Comparison of ENCODE assay signal across 1 cellular context in genomic region chr5:61408476-61409168, GRCh38.
TF ChIP-seq lines count a peak whose summit lies in the region.

No MANE protein-coding gene starts in this region.

TF ChIP-seq in HEK293, 187 proteins besides CTCF, POLR2A, EP300 and RAD21 (continued from another document and continues in another):
- peak; percentile 34; the same call in 1 of the 2 replicates for TF ChIP-seq PRDM4 (tag by site-specific recombination; IDR thresholded peaks at IDR 0.05)
- TF ChIP-seq, protein P1, sequence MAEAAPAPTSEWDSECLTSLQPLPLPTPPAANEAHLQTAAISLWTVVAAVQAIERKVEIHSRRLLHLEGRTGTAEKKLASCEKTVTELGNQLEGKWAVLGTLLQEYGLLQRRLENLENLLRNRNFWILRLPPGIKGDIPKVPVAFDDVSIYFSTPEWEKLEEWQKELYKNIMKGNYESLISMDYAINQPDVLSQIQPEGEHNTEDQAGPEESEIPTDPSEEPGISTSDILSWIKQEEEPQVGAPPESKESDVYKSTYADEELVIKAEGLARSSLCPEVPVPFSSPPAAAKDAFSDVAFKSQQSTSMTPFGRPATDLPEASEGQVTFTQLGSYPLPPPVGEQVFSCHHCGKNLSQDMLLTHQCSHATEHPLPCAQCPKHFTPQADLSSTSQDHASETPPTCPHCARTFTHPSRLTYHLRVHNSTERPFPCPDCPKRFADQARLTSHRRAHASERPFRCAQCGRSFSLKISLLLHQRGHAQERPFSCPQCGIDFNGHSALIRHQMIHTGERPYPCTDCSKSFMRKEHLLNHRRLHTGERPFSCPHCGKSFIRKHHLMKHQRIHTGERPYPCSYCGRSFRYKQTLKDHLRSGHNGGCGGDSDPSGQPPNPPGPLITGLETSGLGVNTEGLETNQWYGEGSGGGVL (tag by site-specific recombination; IDR thresholded peaks at IDR 0.05): no peak
- peak; percentile 74; the same call in 1 of the 2 replicates for TF ChIP-seq TRIM28 (IDR thresholded peaks at IDR 0.05; ENCODE audit: borderline replicate concordance, low read length)
- TF ChIP-seq ZNF366 (tag by site-specific recombination; conservative IDR thresholded peaks at IDR 0.05): peak; percentile 87
- TF ChIP-seq ZNF48 (tag by site-specific recombination; IDR thresholded peaks at IDR 0.05): no peak
- TF ChIP-seq ZNF639 (tag by site-specific recombination; IDR thresholded peaks at IDR 0.05): peak; percentile 95
- TF ChIP-seq KLF8 (tag by site-specific recombination; IDR thresholded peaks at IDR 0.05): peak; percentile 75
- TF ChIP-seq ZNF561 (tag by site-specific recombination; IDR thresholded peaks at IDR 0.05; ENCODE audit: borderline replicate concordance): peak; percentile 93
- TF ChIP-seq ZNF664 (tag by site-specific recombination; IDR thresholded peaks at IDR 0.05): peak; percentile 84
- TF ChIP-seq, protein P2, sequence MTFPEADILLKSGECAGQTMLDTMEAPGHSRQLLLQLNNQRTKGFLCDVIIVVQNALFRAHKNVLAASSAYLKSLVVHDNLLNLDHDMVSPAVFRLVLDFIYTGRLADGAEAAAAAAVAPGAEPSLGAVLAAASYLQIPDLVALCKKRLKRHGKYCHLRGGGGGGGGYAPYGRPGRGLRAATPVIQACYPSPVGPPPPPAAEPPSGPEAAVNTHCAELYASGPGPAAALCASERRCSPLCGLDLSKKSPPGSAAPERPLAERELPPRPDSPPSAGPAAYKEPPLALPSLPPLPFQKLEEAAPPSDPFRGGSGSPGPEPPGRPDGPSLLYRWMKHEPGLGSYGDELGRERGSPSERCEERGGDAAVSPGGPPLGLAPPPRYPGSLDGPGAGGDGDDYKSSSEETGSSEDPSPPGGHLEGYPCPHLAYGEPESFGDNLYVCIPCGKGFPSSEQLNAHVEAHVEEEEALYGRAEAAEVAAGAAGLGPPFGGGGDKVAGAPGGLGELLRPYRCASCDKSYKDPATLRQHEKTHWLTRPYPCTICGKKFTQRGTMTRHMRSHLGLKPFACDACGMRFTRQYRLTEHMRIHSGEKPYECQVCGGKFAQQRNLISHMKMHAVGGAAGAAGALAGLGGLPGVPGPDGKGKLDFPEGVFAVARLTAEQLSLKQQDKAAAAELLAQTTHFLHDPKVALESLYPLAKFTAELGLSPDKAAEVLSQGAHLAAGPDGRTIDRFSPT (tag by site-specific recombination; IDR thresholded peaks at IDR 0.05): peak; percentile 85
- TF ChIP-seq REST (tag by site-specific recombination; IDR thresholded peaks at IDR 0.05): peak; percentile 81
- TF ChIP-seq, protein P3, sequence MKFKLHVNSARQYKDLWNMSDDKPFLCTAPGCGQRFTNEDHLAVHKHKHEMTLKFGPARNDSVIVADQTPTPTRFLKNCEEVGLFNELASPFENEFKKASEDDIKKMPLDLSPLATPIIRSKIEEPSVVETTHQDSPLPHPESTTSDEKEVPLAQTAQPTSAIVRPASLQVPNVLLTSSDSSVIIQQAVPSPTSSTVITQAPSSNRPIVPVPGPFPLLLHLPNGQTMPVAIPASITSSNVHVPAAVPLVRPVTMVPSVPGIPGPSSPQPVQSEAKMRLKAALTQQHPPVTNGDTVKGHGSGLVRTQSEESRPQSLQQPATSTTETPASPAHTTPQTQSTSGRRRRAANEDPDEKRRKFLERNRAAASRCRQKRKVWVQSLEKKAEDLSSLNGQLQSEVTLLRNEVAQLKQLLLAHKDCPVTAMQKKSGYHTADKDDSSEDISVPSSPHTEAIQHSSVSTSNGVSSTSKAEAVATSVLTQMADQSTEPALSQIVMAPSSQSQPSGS (tag by site-specific recombination; IDR thresholded peaks at IDR 0.05; ENCODE audit: low read depth): peak; percentile 96
- TF ChIP-seq, protein P4, sequence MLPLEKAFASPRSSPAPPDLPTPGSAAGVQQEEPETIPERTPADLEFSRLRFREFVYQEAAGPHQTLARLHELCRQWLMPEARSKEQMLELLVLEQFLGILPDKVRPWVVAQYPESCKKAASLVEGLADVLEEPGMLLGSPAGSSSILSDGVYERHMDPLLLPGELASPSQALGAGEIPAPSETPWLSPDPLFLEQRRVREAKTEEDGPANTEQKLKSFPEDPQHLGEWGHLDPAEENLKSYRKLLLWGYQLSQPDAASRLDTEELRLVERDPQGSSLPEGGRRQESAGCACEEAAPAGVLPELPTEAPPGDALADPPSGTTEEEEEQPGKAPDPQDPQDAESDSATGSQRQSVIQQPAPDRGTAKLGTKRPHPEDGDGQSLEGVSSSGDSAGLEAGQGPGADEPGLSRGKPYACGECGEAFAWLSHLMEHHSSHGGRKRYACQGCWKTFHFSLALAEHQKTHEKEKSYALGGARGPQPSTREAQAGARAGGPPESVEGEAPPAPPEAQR (tag by site-specific recombination; IDR thresholded peaks at IDR 0.05): 0 out of 2 replicates have a peak, but pooled peaks have one; percentile 64
- TF ChIP-seq ZEB2 (tag by site-specific recombination; IDR thresholded peaks at IDR 0.05): peak; percentile 99
- TF ChIP-seq ZNF324 (tag by site-specific recombination; IDR thresholded peaks at IDR 0.05): peak; percentile 94
- no peak for TF ChIP-seq ZNF621 (tag by site-specific recombination; IDR thresholded peaks at IDR 0.05)
- TF ChIP-seq ZNF394 (tag by site-specific recombination; IDR thresholded peaks at IDR 0.05; ENCODE audit: borderline replicate concordance): peak; percentile 58
- 0 out of 2 replicates have a peak, but pooled peaks have one; percentile 7 for TF ChIP-seq ZNF585B (tag by site-specific recombination; IDR thresholded peaks at IDR 0.05)
- peak; percentile 70 for TF ChIP-seq PATZ1 (tag by site-specific recombination; IDR thresholded peaks at IDR 0.05)
- TF ChIP-seq, protein P5, sequence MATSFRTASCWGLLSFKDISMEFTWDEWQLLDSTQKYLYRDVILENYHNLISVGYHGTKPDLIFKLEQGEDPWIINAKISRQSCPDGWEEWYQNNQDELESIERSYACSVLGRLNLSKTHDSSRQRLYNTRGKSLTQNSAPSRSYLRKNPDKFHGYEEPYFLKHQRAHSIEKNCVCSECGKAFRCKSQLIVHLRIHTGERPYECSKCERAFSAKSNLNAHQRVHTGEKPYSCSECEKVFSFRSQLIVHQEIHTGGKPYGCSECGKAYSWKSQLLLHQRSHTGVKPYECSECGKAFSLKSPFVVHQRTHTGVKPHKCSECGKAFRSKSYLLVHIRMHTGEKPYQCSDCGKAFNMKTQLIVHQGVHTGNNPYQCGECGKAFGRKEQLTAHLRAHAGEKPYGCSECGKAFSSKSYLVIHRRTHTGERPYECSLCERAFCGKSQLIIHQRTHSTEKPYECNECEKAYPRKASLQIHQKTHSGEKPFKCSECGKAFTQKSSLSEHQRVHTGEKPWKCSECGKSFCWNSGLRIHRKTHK (tag by site-specific recombination; IDR thresholded peaks at IDR 0.05): no peak
- peak; percentile 67 for TF ChIP-seq FEZF1 (tag by site-specific recombination; IDR thresholded peaks at IDR 0.05)
- no peak; the same call in none of the 2 replicates for TF ChIP-seq BCL11B (tag by site-specific recombination; IDR thresholded peaks at IDR 0.05; ENCODE audit: low read depth)
- peak; percentile 100 for TF ChIP-seq INSM2 (tag by site-specific recombination; IDR thresholded peaks at IDR 0.05)
- TF ChIP-seq KLF9 (tag by site-specific recombination; IDR thresholded peaks at IDR 0.05; ENCODE audit: low read depth): peak; percentile 85
- peak; percentile 86 for TF ChIP-seq ZNF610 (tag by site-specific recombination; IDR thresholded peaks at IDR 0.05; ENCODE audit: borderline replicate concordance)
- peak; percentile 67 for TF ChIP-seq ZNF2 (tag by site-specific recombination; IDR thresholded peaks at IDR 0.05)
- TF ChIP-seq ZNF692 (tag by site-specific recombination; IDR thresholded peaks at IDR 0.05): peak; percentile 99
- TF ChIP-seq, protein P6, sequence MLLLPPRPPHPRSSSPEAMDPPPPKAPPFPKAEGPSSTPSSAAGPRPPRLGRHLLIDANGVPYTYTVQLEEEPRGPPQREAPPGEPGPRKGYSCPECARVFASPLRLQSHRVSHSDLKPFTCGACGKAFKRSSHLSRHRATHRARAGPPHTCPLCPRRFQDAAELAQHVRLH (tag by site-specific recombination; IDR thresholded peaks at IDR 0.05): peak; percentile 79
